Comparison of ENCODE assay signal across 1 cellular context in the genomic region with DNA sequence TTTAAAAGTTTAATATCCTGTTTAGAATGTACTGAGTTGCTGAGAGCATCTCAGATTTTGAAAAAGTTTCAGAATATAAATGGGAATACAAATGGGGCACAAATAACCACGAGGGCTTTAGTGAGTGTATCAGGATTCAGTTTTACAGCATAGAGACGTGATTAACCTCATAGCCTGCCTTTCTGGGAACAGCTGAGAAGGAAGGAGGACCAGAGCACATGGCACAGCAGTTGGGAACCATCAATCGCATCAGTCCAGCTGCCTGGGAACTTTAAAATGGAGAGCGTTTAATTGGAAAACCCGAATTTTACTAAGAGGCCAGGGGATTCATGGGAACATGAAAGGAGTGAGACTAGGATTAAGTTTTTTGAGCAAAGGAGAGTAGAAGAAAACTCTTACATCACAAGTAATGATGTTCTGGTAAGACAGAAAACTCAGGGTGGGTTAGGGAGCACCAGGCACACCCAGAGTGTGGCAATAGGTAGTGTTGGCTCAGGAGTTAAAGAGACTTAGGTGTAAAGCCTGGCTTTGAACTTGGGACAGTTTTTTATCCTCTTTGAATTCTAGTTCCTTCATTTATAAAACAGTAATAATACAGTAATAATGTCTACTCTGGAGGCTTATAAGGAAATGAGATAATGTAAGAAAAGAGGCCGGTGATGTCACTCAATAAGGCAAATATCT.
TF ChIP-seq lines count a peak whose summit lies in the region.

No MANE protein-coding gene starts in this region.

TF ChIP-seq in HCT116, 20 proteins besides CTCF, POLR2A, EP300 and RAD21:
- TF ChIP-seq, protein P1, sequence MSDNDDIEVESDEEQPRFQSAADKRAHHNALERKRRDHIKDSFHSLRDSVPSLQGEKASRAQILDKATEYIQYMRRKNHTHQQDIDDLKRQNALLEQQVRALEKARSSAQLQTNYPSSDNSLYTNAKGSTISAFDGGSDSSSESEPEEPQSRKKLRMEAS (IDR thresholded peaks at IDR 0.05), result no peak
- TF ChIP-seq, protein P2, sequence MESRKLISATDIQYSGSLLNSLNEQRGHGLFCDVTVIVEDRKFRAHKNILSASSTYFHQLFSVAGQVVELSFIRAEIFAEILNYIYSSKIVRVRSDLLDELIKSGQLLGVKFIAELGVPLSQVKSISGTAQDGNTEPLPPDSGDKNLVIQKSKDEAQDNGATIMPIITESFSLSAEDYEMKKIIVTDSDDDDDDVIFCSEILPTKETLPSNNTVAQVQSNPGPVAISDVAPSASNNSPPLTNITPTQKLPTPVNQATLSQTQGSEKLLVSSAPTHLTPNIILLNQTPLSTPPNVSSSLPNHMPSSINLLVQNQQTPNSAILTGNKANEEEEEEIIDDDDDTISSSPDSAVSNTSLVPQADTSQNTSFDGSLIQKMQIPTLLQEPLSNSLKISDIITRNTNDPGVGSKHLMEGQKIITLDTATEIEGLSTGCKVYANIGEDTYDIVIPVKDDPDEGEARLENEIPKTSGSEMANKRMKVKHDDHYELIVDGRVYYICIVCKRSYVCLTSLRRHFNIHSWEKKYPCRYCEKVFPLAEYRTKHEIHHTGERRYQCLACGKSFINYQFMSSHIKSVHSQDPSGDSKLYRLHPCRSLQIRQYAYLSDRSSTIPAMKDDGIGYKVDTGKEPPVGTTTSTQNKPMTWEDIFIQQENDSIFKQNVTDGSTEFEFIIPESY (IDR thresholded peaks at IDR 0.05; ENCODE audit: extremely low read depth, insufficient replicate concordance, low read length), result no peak
- TF ChIP-seq CEBPB (IDR thresholded peaks at IDR 0.05; ENCODE audit: low read depth) (no peak), CBX3 (IDR thresholded peaks at IDR 0.05; ENCODE audit: low read depth) (no peak), EZH2phosphoT487 (IDR thresholded peaks at IDR 0.05; ENCODE audit: borderline replicate concordance) (no peak), EGR1 (IDR thresholded peaks at IDR 0.05; ENCODE audit: low read depth) (no peak), FOSL1 (IDR thresholded peaks at IDR 0.05; ENCODE audit: low read depth) (no peak), JUND (IDR thresholded peaks at IDR 0.05) (no peak), ELF1 (IDR thresholded peaks at IDR 0.05; ENCODE audit: borderline replicate concordance, low read depth) (no peak), SP1 (IDR thresholded peaks at IDR 0.05; ENCODE audit: low read depth) (no peak), SRF (IDR thresholded peaks at IDR 0.05; ENCODE audit: low read depth) (no peak), TCF7L2 (IDR thresholded peaks at IDR 0.05; ENCODE audit: borderline replicate concordance, extremely low read depth, insufficient read depth, insufficient read length) (no peak), ZFX (IDR thresholded peaks at IDR 0.05) (no peak), YY1 (IDR thresholded peaks at IDR 0.05; ENCODE audit: extremely low read depth, insufficient replicate concordance, low read depth, low read length) (no peak), ZNF274 (IDR thresholded peaks at IDR 0.05; ENCODE audit: low read depth, low read length) (no peak), EZH2 (IDR thresholded peaks at IDR 0.05) (no peak), POLR2AphosphoS5 (IDR thresholded peaks at IDR 0.05; ENCODE audit: low read depth, low read length) (no peak), SIN3A (IDR thresholded peaks at IDR 0.05; ENCODE audit: low read depth) (no peak)
- TF ChIP-seq, protein P3, sequence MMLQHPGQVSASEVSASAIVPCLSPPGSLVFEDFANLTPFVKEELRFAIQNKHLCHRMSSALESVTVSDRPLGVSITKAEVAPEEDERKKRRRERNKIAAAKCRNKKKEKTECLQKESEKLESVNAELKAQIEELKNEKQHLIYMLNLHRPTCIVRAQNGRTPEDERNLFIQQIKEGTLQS (IDR thresholded peaks at IDR 0.05), result no peak
- TF ChIP-seq, protein P4, sequence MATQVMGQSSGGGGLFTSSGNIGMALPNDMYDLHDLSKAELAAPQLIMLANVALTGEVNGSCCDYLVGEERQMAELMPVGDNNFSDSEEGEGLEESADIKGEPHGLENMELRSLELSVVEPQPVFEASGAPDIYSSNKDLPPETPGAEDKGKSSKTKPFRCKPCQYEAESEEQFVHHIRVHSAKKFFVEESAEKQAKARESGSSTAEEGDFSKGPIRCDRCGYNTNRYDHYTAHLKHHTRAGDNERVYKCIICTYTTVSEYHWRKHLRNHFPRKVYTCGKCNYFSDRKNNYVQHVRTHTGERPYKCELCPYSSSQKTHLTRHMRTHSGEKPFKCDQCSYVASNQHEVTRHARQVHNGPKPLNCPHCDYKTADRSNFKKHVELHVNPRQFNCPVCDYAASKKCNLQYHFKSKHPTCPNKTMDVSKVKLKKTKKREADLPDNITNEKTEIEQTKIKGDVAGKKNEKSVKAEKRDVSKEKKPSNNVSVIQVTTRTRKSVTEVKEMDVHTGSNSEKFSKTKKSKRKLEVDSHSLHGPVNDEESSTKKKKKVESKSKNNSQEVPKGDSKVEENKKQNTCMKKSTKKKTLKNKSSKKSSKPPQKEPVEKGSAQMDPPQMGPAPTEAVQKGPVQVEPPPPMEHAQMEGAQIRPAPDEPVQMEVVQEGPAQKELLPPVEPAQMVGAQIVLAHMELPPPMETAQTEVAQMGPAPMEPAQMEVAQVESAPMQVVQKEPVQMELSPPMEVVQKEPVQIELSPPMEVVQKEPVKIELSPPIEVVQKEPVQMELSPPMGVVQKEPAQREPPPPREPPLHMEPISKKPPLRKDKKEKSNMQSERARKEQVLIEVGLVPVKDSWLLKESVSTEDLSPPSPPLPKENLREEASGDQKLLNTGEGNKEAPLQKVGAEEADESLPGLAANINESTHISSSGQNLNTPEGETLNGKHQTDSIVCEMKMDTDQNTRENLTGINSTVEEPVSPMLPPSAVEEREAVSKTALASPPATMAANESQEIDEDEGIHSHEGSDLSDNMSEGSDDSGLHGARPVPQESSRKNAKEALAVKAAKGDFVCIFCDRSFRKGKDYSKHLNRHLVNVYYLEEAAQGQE (IDR thresholded peaks at IDR 0.05; ENCODE audit: low read depth), result no peak
